In the genomic region with DNA sequence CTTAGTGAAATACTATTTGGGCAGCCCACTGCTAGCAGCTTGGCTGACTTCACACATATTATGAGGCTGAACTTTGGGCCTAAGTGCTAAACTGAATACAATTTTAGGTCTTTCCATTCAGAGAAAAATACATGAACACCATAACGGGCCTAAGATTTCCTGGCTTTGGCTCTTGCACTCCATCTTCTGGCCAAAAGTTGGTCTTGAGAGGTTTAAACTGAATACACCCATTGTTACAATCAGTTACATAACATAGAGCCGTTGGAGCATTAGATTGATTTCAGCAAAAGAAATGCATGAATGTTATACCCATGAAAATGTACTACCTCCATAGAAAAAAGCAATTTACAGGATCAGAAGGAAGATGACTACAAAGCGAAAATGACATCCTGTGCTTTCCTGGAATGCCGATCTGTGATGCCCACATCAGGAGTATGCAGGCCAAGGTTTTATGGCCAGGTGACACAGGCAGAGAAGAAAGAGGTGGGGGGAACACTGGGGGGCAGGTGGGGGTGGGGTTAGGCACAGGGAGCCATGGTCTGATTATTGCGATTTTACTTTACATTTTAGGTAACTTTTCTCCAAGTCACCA, we compare ENCODE assay signal across 8 cellular contexts. TPM values are rescaled to one million over a fixed set of nuclear protein-coding genes. Genes with fewer than 3 reads are reported as not detected.
A peak's percentile ranks its signal among the peaks of the same experiment; 100 is the strongest.
DNase-seq lines count a peak whose midpoint lies in the region; ATAC-seq and TF ChIP-seq lines count a peak whose summit lies in the region.

No MANE protein-coding gene starts in this region.

- DNase-seq in BE2C: peak; percentile 27
- peak; percentile 41 for DNase-seq in GM13977 (ENCODE audit: low spot score)
- peak; percentile 50 to 89 for DNase-seq in NCI-H526 (lab: John Stamatoyannopoulos, UW)
- DNase-seq in activated T-cell treated with anti-CD3 and anti-CD28 coated beads, Interleukin-2, amount 50 U/mL, for 72 hours: peak; percentile 26 to 30
- DNase-seq in globus pallidus (ENCODE audit: low spot score): peak; percentile 87
- DNase-seq in pulmonary artery endothelial cell (ENCODE audit: low read depth, low spot score): peak; percentile 13

- H3K9me3 Mint-ChIP-seq in activated T-cell treated with anti-CD3 and anti-CD28 coated beads, Interleukin-2, amount 50 U/mL, for 72 hours: no peaks in the 10 kb centered on the region

- TF ChIP-seq CTCF in BE2C (IDR thresholded peaks at IDR 0.05; ENCODE audit: low read depth, low read length): peak; percentile 86
- peak; percentile 49 for TF ChIP-seq CTCF in GM13977 (IDR thresholded peaks at IDR 0.05; ENCODE audit: extremely low read depth, insufficient read depth, missing control alignments)

- in situ Hi-C loops in GM13977 (cut with MboI; ENCODE audit: low pct_unique_long_range_greater_than_20kb, low sequenced_read_pairs, unreplicated experiment): loop anchor here (10.0 kb wide), 1 partner anchor 488 kb away; no protein-coding TSS in a partner anchor

- H3K9me3 ChIP-seq in BE2C: no peaks in the 10 kb centered on the region

- no peak for ATAC-seq in activated T-cell treated with anti-CD3 and anti-CD28 coated beads, Interleukin-2, amount 50 U/mL, for 72 hours (replicated peaks in 1 of 2)
- ATAC-seq in GM18873 (IDR thresholded peaks at IDR 0.05; ENCODE audit: low FRiP score, unreplicated experiment): no peak
- ATAC-seq in HG03521 (IDR thresholded peaks at IDR 0.05; ENCODE audit: unreplicated experiment): no peak

- H3K4me3 Mint-ChIP-seq in activated T-cell treated with anti-CD3 and anti-CD28 coated beads, Interleukin-2, amount 50 U/mL, for 72 hours: no peak overlapping the region

- H3K27ac Mint-ChIP-seq in activated T-cell treated with anti-CD3 and anti-CD28 coated beads, Interleukin-2, amount 50 U/mL, for 72 hours: no peak overlapping the region

- H3K27me3 ChIP-seq in BE2C: peaks cover 25% of the 10 kb centered on the region

- no peaks in the 10 kb centered on the region for H3K36me3 Mint-ChIP-seq in activated T-cell treated with anti-CD3 and anti-CD28 coated beads, Interleukin-2, amount 50 U/mL, for 72 hours (ENCODE audit: insufficient read depth in 2 of 2)

- no peak overlapping the region for H3K4me3 ChIP-seq in BE2C (ENCODE audit: low read depth, low read length)

- no peaks in the 10 kb centered on the region for H3K4me1 ChIP-seq in BE2C

- peaks cover 5% of the 10 kb centered on the region for H3K4me1 Mint-ChIP-seq in activated T-cell treated with anti-CD3 and anti-CD28 coated beads, Interleukin-2, amount 50 U/mL, for 72 hours (ENCODE audit: low read depth)

- no peaks in the 10 kb centered on the region for H3K36me3 ChIP-seq in BE2C

- H3K27me3 Mint-ChIP-seq in activated T-cell treated with anti-CD3 and anti-CD28 coated beads, Interleukin-2, amount 50 U/mL, for 72 hours (ENCODE audit: low read depth): peaks cover 4% of the 10 kb centered on the region

RNA-seq across cellular contexts. Expression of a gene that starts 11.1 kb away (rescaled TPM):
- not detected for polyA plus RNA-seq in BE2C (2012; ENCODE audit: insufficient read depth, insufficient read length, low read depth)
- total RNA-seq in activated T-cell treated with anti-CD3 and anti-CD28 coated beads, Interleukin-2, amount 50 U/mL, for 72 hours: under 1 TPM; 0.07 to 0.19 TPM
- 4.3 and 15.1 TPM in 2 replicates for total RNA-seq in pulmonary artery endothelial cell

Comparison
In these comparisons a context has a peak if more than half of its experiments do, and no peak if none do; other contexts are left out.
1. DNase-seq: peak in every context shown above with its lines; median percentile 87 in globus pallidus; 70 in NCI-H526; 41 in GM13977; 28 in activated T-cell treated with anti-CD3 and anti-CD28 coated beads, Interleukin-2, amount 50 U/mL, for 72 hours; 27 in BE2C; 13 in pulmonary artery endothelial cell.